In the genomic region with DNA sequence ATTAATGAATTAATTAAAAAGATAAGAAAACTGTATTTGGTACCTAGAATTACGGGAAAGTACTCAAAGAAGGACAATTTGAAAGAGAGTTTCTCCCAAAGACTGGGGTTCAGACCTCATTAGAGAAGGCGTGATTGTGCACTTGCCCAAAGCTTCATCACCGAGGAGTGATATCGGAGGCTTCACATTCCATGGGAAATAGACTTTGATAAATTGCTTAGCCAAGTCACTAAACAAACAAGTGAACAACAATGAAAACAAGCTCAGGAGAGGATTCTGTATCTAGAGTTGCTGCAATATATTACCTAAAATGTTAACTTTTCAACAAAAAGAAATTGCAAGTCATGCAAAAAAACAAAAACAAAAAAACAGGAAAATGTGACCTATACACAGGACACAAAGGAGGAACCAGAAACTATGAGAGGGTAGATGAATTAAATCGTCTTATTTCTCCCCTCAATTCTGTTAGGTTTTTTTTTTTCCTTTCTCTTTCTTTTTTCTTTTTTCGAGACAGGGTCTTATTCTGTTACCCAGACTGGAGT, we compare ENCODE assay signal across 26 cellular contexts.
"Had no signal": no experiment of that assay in that cellular context is flagged by ENCODE, and none has a peak within 500 bp of the region (broad histone marks: within the 10 kb centered on the region; RNA-seq: fewer than 3 reads in every experiment).

No MANE protein-coding gene starts in this region.

- H3K4me3 ChIP-seq: dorsolateral prefrontal cortex, esophagus muscularis mucosa, gastroesophageal sphincter, heart left ventricle, hepatocyte, psoas muscle, sigmoid colon, stomach, thyroid gland, vagina had no signal

- H3K27ac Mint-ChIP-seq: naive thymus-derived CD4-positive, alpha-beta T cell; nephron; stimulated activated effector memory CD8-positive, alpha-beta T cell treated with anti-CD3 and anti-CD28 coated beads, Interleukin-12 subunit alpha, Interleukin-12 subunit beta, amount 100 ng/mL, for 72 hours had no signal

- H3K4me2 ChIP-seq: hepatocyte had no signal

- H3K9me3 Mint-ChIP-seq: naive thymus-derived CD4-positive, alpha-beta T cell; nephron; stimulated activated effector memory CD8-positive, alpha-beta T cell treated with anti-CD3 and anti-CD28 coated beads, Interleukin-12 subunit alpha, Interleukin-12 subunit beta, amount 100 ng/mL, for 72 hours had no signal

- ATAC-seq: foreskin keratinocyte; gastroesophageal sphincter; heart left ventricle; left lobe of liver; naive thymus-derived CD4-positive, alpha-beta T cell; psoas muscle; right cardiac atrium; stimulated activated effector memory CD8-positive, alpha-beta T cell treated with anti-CD3 and anti-CD28 coated beads, Interleukin-12 subunit alpha, Interleukin-12 subunit beta, amount 100 ng/mL, for 72 hours had no signal

- H3K27me3 ChIP-seq: dorsolateral prefrontal cortex, esophagus muscularis mucosa, gastroesophageal sphincter, heart left ventricle, hepatocyte, sigmoid colon, stomach, thyroid gland, vagina had no signal

- DNase-seq: cortex of kidney; dorsolateral prefrontal cortex; effector CD4-positive, alpha-beta T cell; foreskin keratinocyte; heart left ventricle; kidney; mesenchymal stem cell; midbrain; naive thymus-derived CD4-positive, alpha-beta T cell; nucleus accumbens; psoas muscle; right cardiac atrium; sigmoid colon; stimulated activated CD4-positive, alpha-beta T cell treated with anti-CD3 and anti-CD28 coated beads, Interleukin-2, amount 100 ng/mL, for 24 hours; stimulated activated CD4-positive, alpha-beta T cell treated with anti-CD3 and anti-CD28 coated beads, Interleukin-4, amount 100 ng/mL, for 24 hours; stimulated activated naive CD4-positive, alpha-beta T cell treated with Interleukin-2 at 50 U/mL for 16 hours; stomach; thyroid gland; trophoblast cell had no signal

- H3K36me3 ChIP-seq: thyroid gland, vagina had no signal

- H3K4me1 ChIP-seq: psoas muscle had no signal

- H2AFZ ChIP-seq: hepatocyte had no signal

- H3K4me3 Mint-ChIP-seq: stimulated activated effector memory CD8-positive, alpha-beta T cell treated with anti-CD3 and anti-CD28 coated beads, Interleukin-12 subunit alpha, Interleukin-12 subunit beta, amount 100 ng/mL, for 72 hours had no signal

- H3K9me3 ChIP-seq: esophagus muscularis mucosa, gastroesophageal sphincter, heart left ventricle, psoas muscle, sigmoid colon, stomach, thyroid gland, vagina had no signal

- H3K27ac ChIP-seq: dorsolateral prefrontal cortex, esophagus muscularis mucosa, foreskin keratinocyte, gastroesophageal sphincter, heart left ventricle, hepatocyte, psoas muscle, sigmoid colon, stomach, vagina had no signal
